Comparison of ENCODE assay signal across 16 cellular contexts in genomic region chr10:58834093-58834674, GRCh38.
DNase-seq lines count a peak whose midpoint lies in the region; ATAC-seq, FAIRE-seq and TF ChIP-seq lines count a peak whose summit lies in the region.
"Had no signal": no experiment of that assay in that cellular context is flagged by ENCODE, and none has a peak within 500 bp of the region (broad histone marks: within the 10 kb centered on the region; RNA-seq: fewer than 3 reads in every experiment).

No MANE protein-coding gene starts in this region.

- no peak for TF ChIP-seq EP300 in upper lobe of left lung (IDR thresholded peaks at IDR 0.05)

- H2AFZ ChIP-seq in astrocyte (ENCODE audit: low read depth, low read length) (no peak overlapping the region), osteoblast (ENCODE audit: low read length) (no peak overlapping the region)

- intact Hi-C loops in heart right ventricle (cut with DNase I) = no loop called here

- peak; percentile 92 for FAIRE-seq in astrocyte (lab: Jason Lieb, UNC)

- no peaks in the 10 kb centered on the region for H3K9me3 ChIP-seq in astrocyte (ENCODE audit: insufficient read depth, low read depth, low read length)
- no peaks in the 10 kb centered on the region for H3K9me3 ChIP-seq in heart right ventricle
- no peaks in the 10 kb centered on the region for H3K9me3 ChIP-seq in osteoblast (ENCODE audit: low read depth, low read length)
- H3K9me3 ChIP-seq in upper lobe of left lung = no peaks in the 10 kb centered on the region

- TF ChIP-seq CTCF in astrocyte (IDR thresholded peaks at IDR 0.05; ENCODE audit: insufficient read depth, low read depth, low read length) (no peak), heart right ventricle (IDR thresholded peaks at IDR 0.05) (no peak), osteoblast (IDR thresholded peaks at IDR 0.05; ENCODE audit: extremely low read depth, low read depth, low read length) (no peak), upper lobe of left lung (IDR thresholded peaks at IDR 0.05) (no peak)

- no peak overlapping the region for H3K4me3 ChIP-seq in astrocyte (ENCODE audit: insufficient read depth, low read depth, low read length)
- no peak overlapping the region for H3K4me3 ChIP-seq in heart right ventricle
- H3K4me3 ChIP-seq in osteoblast (ENCODE audit: insufficient read depth, low read length) = no peak overlapping the region
- no peak overlapping the region for H3K4me3 ChIP-seq in upper lobe of left lung

- no peak for TF ChIP-seq POLR2A in upper lobe of left lung (IDR thresholded peaks at IDR 0.05)

- H3K27me3 Mint-ChIP-seq in astrocyte (ENCODE audit: low read depth, unreplicated experiment) = no peaks in the 10 kb centered on the region
- H3K27me3 Mint-ChIP-seq: B cell; central memory CD8-positive, alpha-beta T cell had no signal

- DNase-seq in astrocyte (ENCODE audit: low read depth) (no peak), heart right ventricle (no peak), osteoblast (ENCODE audit: insufficient read length, low spot score, missing footprints) (no peak), upper lobe of left lung (no peak), NCI-H2029 (lab: John Stamatoyannopoulos, UW) (no peak)
- DNase-seq: GDM1; IMR-90; NCI-H1930; NCI-H510A treated with DMSO at 0.1 percent for 48 hours; SHP77; stimulated activated naive CD8-positive, alpha-beta T cell treated with anti-CD3 and anti-CD28 coated beads, Interleukin-15, amount 100 ng/mL, for 72 hours; T-helper 17 cell had no signal

- 58% methylated on average over 4 of the region's 4 CpGs for WGBS in heart right ventricle, 2 donors
- WGBS in upper lobe of left lung, 2 donors = 44 to 51% methylated on average over 4 of the region's 4 CpGs

- no peak overlapping the region for H3K27ac ChIP-seq in astrocyte (ENCODE audit: low read depth, low read length)
- peak overlapping the region in 8 of 10 donors; percentile 33 to 73 (median 53) for H3K27ac ChIP-seq in heart right ventricle
- peak overlapping the region; percentile 10 for H3K27ac ChIP-seq in osteoblast (ENCODE audit: low read depth, low read length)
- peak overlapping the region in 3 of 4 donors; percentile 22 to 45 (median 43) for H3K27ac ChIP-seq in upper lobe of left lung

- ATAC-seq in heart right ventricle (peak in 7 of 8 donors; percentile 34 to 79 (median 58)), upper lobe of left lung (ENCODE audit: low FRiP score in 2 of 2) (peak; percentile 37 to 72), GM18868 (IDR thresholded peaks at IDR 0.05; ENCODE audit: unreplicated experiment) (no peak), GM18861 (IDR thresholded peaks at IDR 0.05; ENCODE audit: unreplicated experiment) (no peak)
- ATAC-seq: stimulated activated naive CD8-positive, alpha-beta T cell treated with anti-CD3 and anti-CD28 coated beads, Interleukin-15, amount 100 ng/mL, for 72 hours; T-helper 17 cell had no signal

- peaks cover 1% of the 10 kb centered on the region for H3K9me3 Mint-ChIP-seq in astrocyte (ENCODE audit: unreplicated experiment)
- H3K9me3 Mint-ChIP-seq: central memory CD8-positive, alpha-beta T cell; stimulated activated naive CD8-positive, alpha-beta T cell treated with anti-CD3 and anti-CD28 coated beads, Interleukin-15, amount 100 ng/mL, for 72 hours had no signal

- H3K4me2 ChIP-seq in astrocyte (ENCODE audit: low read length) (no peak overlapping the region), osteoblast (ENCODE audit: insufficient read depth, low read length) (no peak overlapping the region)

- H3K27ac Mint-ChIP-seq in astrocyte (ENCODE audit: unreplicated experiment) = no peak overlapping the region
- H3K27ac Mint-ChIP-seq: B cell; stimulated activated naive CD8-positive, alpha-beta T cell treated with anti-CD3 and anti-CD28 coated beads, Interleukin-15, amount 100 ng/mL, for 72 hours; T-helper 17 cell had no signal

- H3K27me3 ChIP-seq in astrocyte (ENCODE audit: insufficient read depth, low read length) (no peaks in the 10 kb centered on the region), heart right ventricle (no peaks in the 10 kb centered on the region), osteoblast (ENCODE audit: insufficient read depth, low read length) (no peaks in the 10 kb centered on the region), upper lobe of left lung (no peaks in the 10 kb centered on the region)

- H3K4me1 ChIP-seq in astrocyte (ENCODE audit: insufficient read depth, low read length) (no peaks in the 10 kb centered on the region), heart right ventricle (peaks cover 0 to 3% (median 0%) of the 10 kb centered on the region in 9 donors), osteoblast (ENCODE audit: insufficient read depth, low read length) (peaks cover 6% of the 10 kb centered on the region), upper lobe of left lung (peaks cover 0 to 8% (median 2%) of the 10 kb centered on the region in 4 donors)

- H4K20me1 ChIP-seq in astrocyte (ENCODE audit: insufficient read depth, low read length) = no peaks in the 10 kb centered on the region
- no peaks in the 10 kb centered on the region for H4K20me1 ChIP-seq in osteoblast (ENCODE audit: insufficient read depth, low read length)

- peaks cover 2% of the 10 kb centered on the region for H3K36me3 ChIP-seq in astrocyte (ENCODE audit: insufficient read depth, low read length)
- H3K36me3 ChIP-seq in heart right ventricle = no peaks in the 10 kb centered on the region
- no peaks in the 10 kb centered on the region for H3K36me3 ChIP-seq in osteoblast (ENCODE audit: insufficient read depth, low read length)
- no peaks in the 10 kb centered on the region for H3K36me3 ChIP-seq in upper lobe of left lung

- H3K79me2 ChIP-seq in astrocyte (ENCODE audit: insufficient read depth, low read length) = no peaks in the 10 kb centered on the region
- H3K79me2 ChIP-seq in osteoblast (ENCODE audit: insufficient read depth, low read length) = no peaks in the 10 kb centered on the region

- H3K9ac ChIP-seq in astrocyte (ENCODE audit: low read length) = no peak overlapping the region

- peaks cover 5% of the 10 kb centered on the region for H3K36me3 Mint-ChIP-seq in astrocyte (ENCODE audit: low read depth, unreplicated experiment)

- no peak overlapping the region for H3K4me3 Mint-ChIP-seq in astrocyte (ENCODE audit: unreplicated experiment)
- H3K4me3 Mint-ChIP-seq: B cell; central memory CD8-positive, alpha-beta T cell; stimulated activated naive CD8-positive, alpha-beta T cell treated with anti-CD3 and anti-CD28 coated beads, Interleukin-15, amount 100 ng/mL, for 72 hours; T-helper 17 cell had no signal

- H3K4me1 Mint-ChIP-seq in astrocyte (ENCODE audit: low read depth, unreplicated experiment) = no peaks in the 10 kb centered on the region
- H3K4me1 Mint-ChIP-seq: B cell; central memory CD8-positive, alpha-beta T cell; stimulated activated naive CD8-positive, alpha-beta T cell treated with anti-CD3 and anti-CD28 coated beads, Interleukin-15, amount 100 ng/mL, for 72 hours; T-helper 17 cell had no signal

Comparison
In these comparisons a context has a peak if more than half of its experiments do, and no peak if none do; other contexts are left out.
1. ATAC-seq: peak in heart right ventricle (7 of 8) and upper lobe of left lung (2 of 2); none in GM18868 (single experiment) and GM18861 (single experiment).